18 cellular contexts compared by ENCODE assay signal in genomic region chr7:39721919-39722597, GRCh38.
DNase-seq lines count a peak whose midpoint lies in the region; ATAC-seq and TF ChIP-seq lines count a peak whose summit lies in the region.
"Had no signal": no experiment of that assay in that cellular context is flagged by ENCODE, and none has a peak within 500 bp of the region (broad histone marks: within the 10 kb centered on the region; RNA-seq: fewer than 3 reads in every experiment).

No MANE protein-coding gene starts in this region.

- DNase-seq in NCI-H748 (lab: John Stamatoyannopoulos, UW; ENCODE audit: unreplicated experiment) (peak; percentile 13), NCI-H748 treated with DMSO at 0.1 percent for 48 hours (lab: John Stamatoyannopoulos, UW) (no peak), NCI-H510A treated with DMSO at 0.1 percent for 48 hours (lab: John Stamatoyannopoulos, UW) (peak; percentile 85), WTC11 (ENCODE audit: low spot score) (no peak), 8988T (no peak)
- no peak for DNase-seq in activated naive CD4-positive, alpha-beta T cell treated with Interleukin-2 at 50 U/mL for 16 hours
- no peak for DNase-seq in effector CD4-positive, alpha-beta T cell
- DNase-seq: EL, GF-D8, H7, NCI-H1092 treated with DMSO at 0.1 percent for 48 hours, NCI-H1436 treated with DMSO at 0.1 percent for 48 hours, NCI-H1930, OCI-M1, SW 1271, T-helper 17 cell had no signal

- peaks cover 7% of the 10 kb centered on the region; the same call in 1 of the 2 replicates for H3K36me3 Mint-ChIP-seq in WTC11
- H3K36me3 Mint-ChIP-seq: CD14-positive monocyte had no signal

- ATAC-seq in WTC11 (no peak), GM18517 (IDR thresholded peaks at IDR 0.05; ENCODE audit: unreplicated experiment) (no peak)
- ATAC-seq: T-helper 17 cell had no signal

- H3K27ac Mint-ChIP-seq in WTC11 = no peak overlapping the region
- H3K27ac Mint-ChIP-seq: T-helper 17 cell had no signal

- H3K27me3 Mint-ChIP-seq in WTC11 (ENCODE audit: low read depth) = no peaks in the 10 kb centered on the region

- no peak for TF ChIP-seq CTCF in WTC11 (IDR thresholded peaks at IDR 0.05)

- H3K4me1 Mint-ChIP-seq in WTC11 = peaks cover 53% of the 10 kb centered on the region
- H3K4me1 Mint-ChIP-seq: T-helper 17 cell had no signal

- peak overlapping the region; percentile 13; the same call in 1 of the 2 replicates for H3K4me3 Mint-ChIP-seq in WTC11
- H3K4me3 Mint-ChIP-seq: CD14-positive monocyte had no signal

- peaks cover 11% of the 10 kb centered on the region for H3K9me3 Mint-ChIP-seq in WTC11

- CTCF ChIA-PET in WTC11 (lab: Charles Lee) = interaction anchor here (1.5 to 1.6 kb wide), 2 partner anchors 20 to 142 kb away, joined by 5 to 8 read pairs; no protein-coding TSS in a partner anchor

- POLR2A ChIA-PET in WTC11 (lab: Charles Lee) = interaction anchor here (1.4 kb wide), 1 partner anchor 11 kb away, joined by 7 read pairs; no protein-coding TSS in a partner anchor

TF ChIP-seq in WTC11, 78 proteins besides CTCF, POLR2A, EP300 and RAD21:
- TF ChIP-seq ZNF121 (CRISPR knock-in tag; IDR thresholded peaks at IDR 0.05) (no peak), CREB1 (CRISPR knock-in tag; IDR thresholded peaks at IDR 0.05) (no peak), ETV6 (CRISPR knock-in tag; IDR thresholded peaks at IDR 0.05) (no peak), ELF4 (CRISPR knock-in tag; IDR thresholded peaks at IDR 0.05; ENCODE audit: low read depth) (no peak), ATF1 (CRISPR knock-in tag; IDR thresholded peaks at IDR 0.05) (no peak), GTF2I (CRISPR knock-in tag; conservative IDR thresholded peaks at IDR 0.05) (no peak), HMGXB4 (CRISPR knock-in tag; IDR thresholded peaks at IDR 0.05) (no peak), MYBL2 (CRISPR knock-in tag; IDR thresholded peaks at IDR 0.05) (no peak), FOXJ3 (CRISPR knock-in tag; IDR thresholded peaks at IDR 0.05; ENCODE audit: borderline replicate concordance) (no peak)
- TF ChIP-seq, protein P1, sequence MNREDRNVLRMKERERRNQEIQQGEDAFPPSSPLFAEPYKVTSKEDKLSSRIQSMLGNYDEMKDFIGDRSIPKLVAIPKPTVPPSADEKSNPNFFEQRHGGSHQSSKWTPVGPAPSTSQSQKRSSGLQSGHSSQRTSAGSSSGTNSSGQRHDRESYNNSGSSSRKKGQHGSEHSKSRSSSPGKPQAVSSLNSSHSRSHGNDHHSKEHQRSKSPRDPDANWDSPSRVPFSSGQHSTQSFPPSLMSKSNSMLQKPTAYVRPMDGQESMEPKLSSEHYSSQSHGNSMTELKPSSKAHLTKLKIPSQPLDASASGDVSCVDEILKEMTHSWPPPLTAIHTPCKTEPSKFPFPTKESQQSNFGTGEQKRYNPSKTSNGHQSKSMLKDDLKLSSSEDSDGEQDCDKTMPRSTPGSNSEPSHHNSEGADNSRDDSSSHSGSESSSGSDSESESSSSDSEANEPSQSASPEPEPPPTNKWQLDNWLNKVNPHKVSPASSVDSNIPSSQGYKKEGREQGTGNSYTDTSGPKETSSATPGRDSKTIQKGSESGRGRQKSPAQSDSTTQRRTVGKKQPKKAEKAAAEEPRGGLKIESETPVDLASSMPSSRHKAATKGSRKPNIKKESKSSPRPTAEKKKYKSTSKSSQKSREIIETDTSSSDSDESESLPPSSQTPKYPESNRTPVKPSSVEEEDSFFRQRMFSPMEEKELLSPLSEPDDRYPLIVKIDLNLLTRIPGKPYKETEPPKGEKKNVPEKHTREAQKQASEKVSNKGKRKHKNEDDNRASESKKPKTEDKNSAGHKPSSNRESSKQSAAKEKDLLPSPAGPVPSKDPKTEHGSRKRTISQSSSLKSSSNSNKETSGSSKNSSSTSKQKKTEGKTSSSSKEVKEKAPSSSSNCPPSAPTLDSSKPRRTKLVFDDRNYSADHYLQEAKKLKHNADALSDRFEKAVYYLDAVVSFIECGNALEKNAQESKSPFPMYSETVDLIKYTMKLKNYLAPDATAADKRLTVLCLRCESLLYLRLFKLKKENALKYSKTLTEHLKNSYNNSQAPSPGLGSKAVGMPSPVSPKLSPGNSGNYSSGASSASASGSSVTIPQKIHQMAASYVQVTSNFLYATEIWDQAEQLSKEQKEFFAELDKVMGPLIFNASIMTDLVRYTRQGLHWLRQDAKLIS (CRISPR knock-in tag; IDR thresholded peaks at IDR 0.05; ENCODE audit: borderline replicate concordance) = no peak
- TF ChIP-seq, protein P2, sequence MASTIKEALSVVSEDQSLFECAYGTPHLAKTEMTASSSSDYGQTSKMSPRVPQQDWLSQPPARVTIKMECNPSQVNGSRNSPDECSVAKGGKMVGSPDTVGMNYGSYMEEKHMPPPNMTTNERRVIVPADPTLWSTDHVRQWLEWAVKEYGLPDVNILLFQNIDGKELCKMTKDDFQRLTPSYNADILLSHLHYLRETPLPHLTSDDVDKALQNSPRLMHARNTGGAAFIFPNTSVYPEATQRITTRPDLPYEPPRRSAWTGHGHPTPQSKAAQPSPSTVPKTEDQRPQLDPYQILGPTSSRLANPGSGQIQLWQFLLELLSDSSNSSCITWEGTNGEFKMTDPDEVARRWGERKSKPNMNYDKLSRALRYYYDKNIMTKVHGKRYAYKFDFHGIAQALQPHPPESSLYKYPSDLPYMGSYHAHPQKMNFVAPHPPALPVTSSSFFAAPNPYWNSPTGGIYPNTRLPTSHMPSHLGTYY (CRISPR knock-in tag; IDR thresholded peaks at IDR 0.05) = no peak
- TF ChIP-seq, protein P3, sequence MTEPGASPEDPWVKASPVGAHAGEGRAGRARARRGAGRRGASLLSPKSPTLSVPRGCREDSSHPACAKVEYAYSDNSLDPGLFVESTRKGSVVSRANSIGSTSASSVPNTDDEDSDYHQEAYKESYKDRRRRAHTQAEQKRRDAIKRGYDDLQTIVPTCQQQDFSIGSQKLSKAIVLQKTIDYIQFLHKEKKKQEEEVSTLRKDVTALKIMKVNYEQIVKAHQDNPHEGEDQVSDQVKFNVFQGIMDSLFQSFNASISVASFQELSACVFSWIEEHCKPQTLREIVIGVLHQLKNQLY (CRISPR knock-in tag; IDR thresholded peaks at IDR 0.05) = no peak
- TF ChIP-seq, protein P4, sequence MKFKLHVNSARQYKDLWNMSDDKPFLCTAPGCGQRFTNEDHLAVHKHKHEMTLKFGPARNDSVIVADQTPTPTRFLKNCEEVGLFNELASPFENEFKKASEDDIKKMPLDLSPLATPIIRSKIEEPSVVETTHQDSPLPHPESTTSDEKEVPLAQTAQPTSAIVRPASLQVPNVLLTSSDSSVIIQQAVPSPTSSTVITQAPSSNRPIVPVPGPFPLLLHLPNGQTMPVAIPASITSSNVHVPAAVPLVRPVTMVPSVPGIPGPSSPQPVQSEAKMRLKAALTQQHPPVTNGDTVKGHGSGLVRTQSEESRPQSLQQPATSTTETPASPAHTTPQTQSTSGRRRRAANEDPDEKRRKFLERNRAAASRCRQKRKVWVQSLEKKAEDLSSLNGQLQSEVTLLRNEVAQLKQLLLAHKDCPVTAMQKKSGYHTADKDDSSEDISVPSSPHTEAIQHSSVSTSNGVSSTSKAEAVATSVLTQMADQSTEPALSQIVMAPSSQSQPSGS (CRISPR knock-in tag; IDR thresholded peaks at IDR 0.05; ENCODE audit: borderline replicate concordance, low read depth) = no peak
- TF ChIP-seq, protein P5, sequence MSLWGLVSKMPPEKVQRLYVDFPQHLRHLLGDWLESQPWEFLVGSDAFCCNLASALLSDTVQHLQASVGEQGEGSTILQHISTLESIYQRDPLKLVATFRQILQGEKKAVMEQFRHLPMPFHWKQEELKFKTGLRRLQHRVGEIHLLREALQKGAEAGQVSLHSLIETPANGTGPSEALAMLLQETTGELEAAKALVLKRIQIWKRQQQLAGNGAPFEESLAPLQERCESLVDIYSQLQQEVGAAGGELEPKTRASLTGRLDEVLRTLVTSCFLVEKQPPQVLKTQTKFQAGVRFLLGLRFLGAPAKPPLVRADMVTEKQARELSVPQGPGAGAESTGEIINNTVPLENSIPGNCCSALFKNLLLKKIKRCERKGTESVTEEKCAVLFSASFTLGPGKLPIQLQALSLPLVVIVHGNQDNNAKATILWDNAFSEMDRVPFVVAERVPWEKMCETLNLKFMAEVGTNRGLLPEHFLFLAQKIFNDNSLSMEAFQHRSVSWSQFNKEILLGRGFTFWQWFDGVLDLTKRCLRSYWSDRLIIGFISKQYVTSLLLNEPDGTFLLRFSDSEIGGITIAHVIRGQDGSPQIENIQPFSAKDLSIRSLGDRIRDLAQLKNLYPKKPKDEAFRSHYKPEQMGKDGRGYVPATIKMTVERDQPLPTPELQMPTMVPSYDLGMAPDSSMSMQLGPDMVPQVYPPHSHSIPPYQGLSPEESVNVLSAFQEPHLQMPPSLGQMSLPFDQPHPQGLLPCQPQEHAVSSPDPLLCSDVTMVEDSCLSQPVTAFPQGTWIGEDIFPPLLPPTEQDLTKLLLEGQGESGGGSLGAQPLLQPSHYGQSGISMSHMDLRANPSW (CRISPR knock-in tag; conservative IDR thresholded peaks at IDR 0.05; ENCODE audit: low read depth) = no peak
- TF ChIP-seq, protein P6, sequence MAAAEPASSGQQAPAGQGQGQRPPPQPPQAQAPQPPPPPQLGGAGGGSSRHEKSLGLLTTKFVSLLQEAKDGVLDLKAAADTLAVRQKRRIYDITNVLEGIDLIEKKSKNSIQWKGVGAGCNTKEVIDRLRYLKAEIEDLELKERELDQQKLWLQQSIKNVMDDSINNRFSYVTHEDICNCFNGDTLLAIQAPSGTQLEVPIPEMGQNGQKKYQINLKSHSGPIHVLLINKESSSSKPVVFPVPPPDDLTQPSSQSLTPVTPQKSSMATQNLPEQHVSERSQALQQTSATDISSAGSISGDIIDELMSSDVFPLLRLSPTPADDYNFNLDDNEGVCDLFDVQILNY (CRISPR knock-in tag; IDR thresholded peaks at IDR 0.05) = no peak

Comparison
In these comparisons a context has a peak if more than half of its experiments do, and no peak if none do; other contexts are left out.
1. DNase-seq: peak in NCI-H748 (single experiment) and NCI-H510A treated with DMSO at 0.1 percent for 48 hours (single experiment); none in NCI-H748 treated with DMSO at 0.1 percent for 48 hours (single experiment), WTC11 (single experiment), activated naive CD4-positive, alpha-beta T cell treated with Interleukin-2 at 50 U/mL for 16 hours (single experiment), 8988T (single experiment) and effector CD4-positive, alpha-beta T cell (single experiment).